ENCODE assay signal across 12 cellular contexts in the genomic region with DNA sequence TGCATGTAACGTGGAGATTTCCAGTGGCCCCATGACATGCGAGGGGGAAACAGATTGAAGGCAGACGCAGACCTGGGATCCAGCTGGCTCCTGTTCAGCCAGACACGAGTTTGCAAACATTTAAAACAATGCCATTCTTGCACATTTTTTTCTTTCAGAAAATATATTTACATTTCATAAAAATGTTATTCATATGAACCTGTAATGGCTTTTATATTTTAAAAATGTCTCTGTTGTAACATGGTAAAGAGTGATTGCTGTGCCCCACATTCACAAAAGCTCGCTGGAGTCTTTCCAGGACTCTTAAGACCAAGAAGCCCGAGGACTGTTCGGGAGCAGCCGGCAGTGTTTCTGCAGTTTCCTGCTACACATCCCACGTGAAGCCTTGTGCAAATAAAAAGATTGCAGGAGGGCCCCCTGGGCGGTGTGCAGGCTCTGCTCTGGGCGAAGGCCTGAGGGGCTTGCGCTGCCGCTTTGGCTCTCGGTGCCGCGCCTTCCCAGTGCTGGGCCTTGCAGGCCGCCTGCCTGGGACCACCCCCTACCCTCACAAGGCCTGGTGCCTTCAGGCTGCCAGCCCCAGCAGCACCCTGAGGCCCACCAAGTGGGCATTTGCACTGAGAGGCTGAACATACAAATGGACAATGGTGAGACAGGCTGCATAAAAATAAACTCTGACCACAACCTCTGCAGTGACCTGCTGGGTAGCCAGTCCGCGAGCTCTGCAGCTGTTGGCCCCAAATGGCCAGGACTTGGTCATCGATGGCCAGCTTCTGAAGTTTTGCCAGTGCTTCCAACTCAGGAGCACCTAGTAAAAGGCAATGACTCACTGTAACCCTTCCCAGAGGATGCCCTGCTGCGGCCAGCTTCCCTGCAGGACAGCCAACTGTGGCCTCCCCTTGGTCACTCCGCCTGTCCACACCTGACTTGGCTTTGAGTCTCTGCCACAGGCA.
DNase-seq lines count a peak whose midpoint lies in the region; ATAC-seq, FAIRE-seq and TF ChIP-seq lines count a peak whose summit lies in the region.
"Had no signal": no experiment of that assay in that cellular context is flagged by ENCODE, and none has a peak within 500 bp of the region (broad histone marks: within the 10 kb centered on the region; RNA-seq: fewer than 3 reads in every experiment).

No MANE protein-coding gene starts in this region.

- TF ChIP-seq CTCF in WERI-Rb-1 (IDR thresholded peaks at IDR 0.05; ENCODE audit: low read depth, low read length), result no peak

- intact Hi-C loops in left colon (cut with DNase I, micrococcal nuclease), result no loop called here

- H3K9me3 ChIP-seq in WERI-Rb-1 (ENCODE audit: severe bottlenecking) (no peaks in the 10 kb centered on the region), stomach smooth muscle (ENCODE audit: control insufficient read depth in 2 of 2, low read length in 2 of 2) (no peaks in the 10 kb centered on the region)

- peak overlapping the region; percentile 3; the same call in 1 of the 2 replicates for H3K27ac ChIP-seq in WERI-Rb-1
- H3K27ac ChIP-seq in stomach smooth muscle (ENCODE audit: low read length), result no peak overlapping the region

- FAIRE-seq in HTR-8/SVneo (lab: Jason Lieb, UNC), result no peak
- FAIRE-seq: A204.1 had no signal

- H3K27me3 ChIP-seq in WERI-Rb-1 (ENCODE audit: insufficient read depth, low read depth, severe bottlenecking) (no peaks in the 10 kb centered on the region), stomach smooth muscle (ENCODE audit: control insufficient read depth in 1 of 2, insufficient read depth in 2 of 2, low read length in 2 of 2) (no peaks in the 10 kb centered on the region)

- no peak overlapping the region for H3K9ac ChIP-seq in stomach smooth muscle (ENCODE audit: low read length in 2 of 2)

- no peaks in the 10 kb centered on the region for H3K36me3 ChIP-seq in WERI-Rb-1
- no peaks in the 10 kb centered on the region for H3K36me3 ChIP-seq in stomach smooth muscle (ENCODE audit: control insufficient read depth in 2 of 2, insufficient read depth in 2 of 2, low read length in 2 of 2)

- H3K4me3 ChIP-seq in WERI-Rb-1 (ENCODE audit: low read depth, low read length), result no peak overlapping the region
- H3K4me3 ChIP-seq in stomach smooth muscle (ENCODE audit: low read length in 2 of 2), result peak overlapping the region; percentile 60

- peak; percentile 88 for ATAC-seq in left colon

- peak; percentile 27 for DNase-seq in DMS53 (lab: John Stamatoyannopoulos, UW)
- DNase-seq in DMS53 treated with DMSO at 0.1 percent for 48 hours (lab: John Stamatoyannopoulos, UW; ENCODE audit: unreplicated experiment), result no peak
- no peak for DNase-seq in WERI-Rb-1
- DNase-seq in left colon, result peak in 1 of 2 donors; percentile 45
- no peak for DNase-seq in HTR-8/SVneo (ENCODE audit: insufficient read length, low spot score)
- DNase-seq in cerebellar nuclear complex (lab: John Stamatoyannopoulos, UW), result no peak
- DNase-seq in stimulated activated CD8-positive, alpha-beta memory T cell treated with anti-CD3 and anti-CD28 coated beads, Interleukin-4, amount 100 ng/mL, for 48 hours, result no peak
- DNase-seq: activated naive CD4-positive, alpha-beta T cell treated with Interleukin-2 at 50 U/mL for 16 hours; naive B cell; NCI-H524 had no signal

- H3K4me1 ChIP-seq in stomach smooth muscle (ENCODE audit: control insufficient read depth, insufficient read depth, low read length), result peaks cover 25% of the 10 kb centered on the region
